ENCODE assay signal across 1 cellular context in genomic region chr2:207683879-207684627, GRCh38.
A peak's percentile ranks its signal among the peaks of the same experiment; 100 is the strongest.
TF ChIP-seq lines count a peak whose summit lies in the region.

No MANE protein-coding gene starts in this region.

TF ChIP-seq in SK-N-SH, 30 proteins besides CTCF, POLR2A, EP300 and RAD21 (continued from another document):
- TF ChIP-seq TAF1 (IDR thresholded peaks at IDR 0.05; ENCODE audit: borderline replicate concordance, low read depth, low read length): no peak
- 0 out of 2 replicates have a peak, but pooled peaks have one; percentile 19 for TF ChIP-seq FOXM1 (IDR thresholded peaks at IDR 0.05; ENCODE audit: low read depth)
